18 cellular contexts compared by ENCODE assay signal in the genomic region with DNA sequence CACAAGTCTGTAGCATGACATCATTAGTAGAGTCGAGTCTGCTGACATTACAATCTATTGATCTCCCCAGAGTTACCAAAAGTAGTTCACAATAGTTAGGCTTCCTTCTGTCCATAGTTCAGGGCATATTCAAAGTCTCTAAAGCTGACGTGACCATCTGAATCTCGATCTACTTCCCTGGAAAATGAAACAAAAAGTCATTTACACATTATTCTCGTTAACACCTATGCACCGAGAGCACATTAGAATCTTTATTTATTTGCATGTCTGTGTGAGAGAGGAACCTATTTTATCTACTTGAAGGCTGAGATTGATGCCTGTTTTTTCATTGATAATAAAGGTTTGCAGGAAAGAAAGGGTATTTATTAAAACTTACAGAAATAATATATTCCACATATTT.
"Had no signal": no experiment of that assay in that cellular context is flagged by ENCODE, and none has a peak within 500 bp of the region (broad histone marks: within the 10 kb centered on the region; RNA-seq: fewer than 3 reads in every experiment).

No MANE protein-coding gene starts in this region.

- H3K9me3 ChIP-seq: adrenal gland, colonic mucosa had no signal

- H3K4me2 ChIP-seq: PC-9 had no signal

- H2AFZ ChIP-seq: PC-9 had no signal

- H3K27me3 ChIP-seq: adrenal gland, colonic mucosa had no signal

- H3K36me3 ChIP-seq: adrenal gland, colonic mucosa had no signal

- H3K4me3 ChIP-seq: adrenal gland, colonic mucosa, PC-9 had no signal

- H3K27ac ChIP-seq: adrenal gland, colonic mucosa, PC-9 had no signal

- H3K4me1 ChIP-seq: colonic mucosa had no signal

- DNase-seq: activated CD4-positive, alpha-beta T cell treated with anti-CD3 and anti-CD28 coated beads for 4 hours; activated CD8-positive, alpha-beta memory T cell treated with anti-CD3 and anti-CD28 coated beads, Interleukin-2, amount 50 U/mL, for 4 hours; activated CD8-positive, alpha-beta T cell treated with anti-CD3 and anti-CD28 coated beads for 36 hours; activated gamma-delta T cell treated with Interleukin-2 at 50 U/mL for 16 hours; activated naive CD4-positive, alpha-beta T cell treated with anti-CD3 and anti-CD28 coated beads, Interleukin-2, amount 50 U/mL, for 16 hours; activated naive CD8-positive, alpha-beta T cell treated with anti-CD3 and anti-CD28 coated beads, Interleukin-2, amount 10 ng/mL, durations not matched to agents 7 days and 5 days; activated T-cell treated with anti-CD3 and anti-CD28 coated beads, Interleukin-2, amount 50 U/mL, for 72 hours; adrenal gland; anterior cingulate cortex; colonic mucosa; NCI-H1105; NCI-H1436; NCI-H1694 treated with DMSO at 0.1 percent for 48 hours; NCI-H2029 treated with DMSO at 0.1 percent for 48 hours; NCI-H524; PC-9; SHP77 treated with DMSO at 0.1 percent for 48 hours had no signal

- ATAC-seq: activated CD4-positive, CD25-positive, alpha-beta regulatory T cell treated with anti-CD3 and anti-CD28 coated beads, Interleukin-2, amount 50 U/mL, for 24 hours; activated CD8-positive, alpha-beta T cell treated with anti-CD3 and anti-CD28 coated beads for 36 hours; activated T-cell treated with anti-CD3 and anti-CD28 coated beads, Interleukin-2, amount 50 U/mL, for 72 hours had no signal
